Comparison of ENCODE assay signal across 8 cellular contexts in genomic region chr1:31931241-31932225, GRCh38. TPM values are rescaled to one million over a fixed set of nuclear protein-coding genes. Genes with fewer than 3 reads are reported as not detected.
DNase-seq lines count a peak whose midpoint lies in the region; ATAC-seq and TF ChIP-seq lines count a peak whose summit lies in the region.

No MANE protein-coding gene starts in this region.

- 52 to 60% methylated on average over 4 of the region's 4 CpGs for WGBS in testis, 2 donors

- H3K36me3 ChIP-seq in testis (ENCODE audit: low read depth, missing control alignments), result no peaks in the 10 kb centered on the region

- peak overlapping the region; percentile 95 for H3K27ac Mint-ChIP-seq in stimulated activated naive CD8-positive, alpha-beta T cell treated with anti-CD3 and anti-CD28 coated beads, Interleukin-15, Interleukin-2, amounts not matched to agents 100 ng/mL and 50 ng/mL, for 24 hours
- H3K27ac Mint-ChIP-seq in WTC11, result peak overlapping the region; percentile 77

- TF ChIP-seq POLR2A in testis (IDR thresholded peaks at IDR 0.05), result no peak

- no peak for DNase-seq in stimulated activated naive CD8-positive, alpha-beta T cell treated with anti-CD3 and anti-CD28 coated beads, Interleukin-15, Interleukin-2, amounts not matched to agents 100 U/mL and 50 U/mL, for 24 hours
- DNase-seq in WTC11 (ENCODE audit: low spot score) (no peak), globus pallidus (ENCODE audit: low spot score) (peak; percentile 69), testis (no peak), NCI-H446 (lab: John Stamatoyannopoulos, UW) (no peak), posterior cingulate gyrus (no peak)

- H3K36me3 Mint-ChIP-seq in stimulated activated naive CD8-positive, alpha-beta T cell treated with anti-CD3 and anti-CD28 coated beads, Interleukin-15, Interleukin-2, amounts not matched to agents 100 ng/mL and 50 ng/mL, for 24 hours (ENCODE audit: low read depth), result peaks cover 56% of the 10 kb centered on the region
- peaks cover 4% of the 10 kb centered on the region; the same call in 1 of the 2 replicates for H3K36me3 Mint-ChIP-seq in WTC11

- no peak for ATAC-seq in stimulated activated naive CD8-positive, alpha-beta T cell treated with anti-CD3 and anti-CD28 coated beads, Interleukin-15, Interleukin-2, amounts not matched to agents 100 U/mL and 50 U/mL, for 24 hours
- ATAC-seq in WTC11, result no peak

- POLR2A ChIA-PET in WTC11 (lab: Charles Lee), result no interaction called here

- H3K27ac ChIP-seq in temporal lobe (ENCODE audit: low read depth, low read length) (peak overlapping the region; percentile 39), testis (no peak overlapping the region)

- intact Hi-C loops in testis (cut with DNase I; ENCODE audit: low total_unique reads) (no loop called here), posterior cingulate gyrus (cut with DNase I) (loop anchor here (10.0 kb wide), 2 partner anchors 87 to 137 kb away; no protein-coding TSS in a partner anchor)

- H3K4me1 Mint-ChIP-seq in stimulated activated naive CD8-positive, alpha-beta T cell treated with anti-CD3 and anti-CD28 coated beads, Interleukin-15, Interleukin-2, amounts not matched to agents 100 ng/mL and 50 ng/mL, for 24 hours (ENCODE audit: low read depth), result peaks cover 99% of the 10 kb centered on the region
- H3K4me1 Mint-ChIP-seq in WTC11, result peaks cover 76% of the 10 kb centered on the region

- CTCF ChIA-PET in WTC11 (lab: Charles Lee), result interaction anchor here (0.8 to 1.5 kb wide), 4 partner anchors 24 to 116 kb away, joined by 3 to 9 read pairs (median 4); partner anchors contain the start of gene SPOCD1

- H3K9me3 ChIP-seq in testis, result no peaks in the 10 kb centered on the region

- no peak overlapping the region for H3K4me3 ChIP-seq in testis

- H3K4me3 Mint-ChIP-seq in stimulated activated naive CD8-positive, alpha-beta T cell treated with anti-CD3 and anti-CD28 coated beads, Interleukin-15, Interleukin-2, amounts not matched to agents 100 ng/mL and 50 ng/mL, for 24 hours, result peak overlapping the region; percentile 95
- H3K4me3 Mint-ChIP-seq in WTC11, result peak overlapping the region; percentile 33

- no peaks in the 10 kb centered on the region for H3K27me3 ChIP-seq in testis

- no peaks in the 10 kb centered on the region for H3K27me3 Mint-ChIP-seq in stimulated activated naive CD8-positive, alpha-beta T cell treated with anti-CD3 and anti-CD28 coated beads, Interleukin-15, Interleukin-2, amounts not matched to agents 100 ng/mL and 50 ng/mL, for 24 hours
- no peaks in the 10 kb centered on the region for H3K27me3 Mint-ChIP-seq in WTC11 (ENCODE audit: low read depth)

- no peaks in the 10 kb centered on the region for H3K9me3 Mint-ChIP-seq in stimulated activated naive CD8-positive, alpha-beta T cell treated with anti-CD3 and anti-CD28 coated beads, Interleukin-15, Interleukin-2, amounts not matched to agents 100 ng/mL and 50 ng/mL, for 24 hours
- H3K9me3 Mint-ChIP-seq in WTC11, result no peaks in the 10 kb centered on the region

- H3K4me1 ChIP-seq in testis, result peaks cover 55% of the 10 kb centered on the region

- TF ChIP-seq CTCF in WTC11 (IDR thresholded peaks at IDR 0.05) (no peak), testis (IDR thresholded peaks at IDR 0.05) (no peak)

TF ChIP-seq in WTC11, 78 proteins besides CTCF, POLR2A, EP300 and RAD21 (continues in another document):
- TF ChIP-seq ZNF263 (CRISPR knock-in tag; IDR thresholded peaks at IDR 0.05; ENCODE audit: low read depth), result no peak
- TF ChIP-seq, protein P1, sequence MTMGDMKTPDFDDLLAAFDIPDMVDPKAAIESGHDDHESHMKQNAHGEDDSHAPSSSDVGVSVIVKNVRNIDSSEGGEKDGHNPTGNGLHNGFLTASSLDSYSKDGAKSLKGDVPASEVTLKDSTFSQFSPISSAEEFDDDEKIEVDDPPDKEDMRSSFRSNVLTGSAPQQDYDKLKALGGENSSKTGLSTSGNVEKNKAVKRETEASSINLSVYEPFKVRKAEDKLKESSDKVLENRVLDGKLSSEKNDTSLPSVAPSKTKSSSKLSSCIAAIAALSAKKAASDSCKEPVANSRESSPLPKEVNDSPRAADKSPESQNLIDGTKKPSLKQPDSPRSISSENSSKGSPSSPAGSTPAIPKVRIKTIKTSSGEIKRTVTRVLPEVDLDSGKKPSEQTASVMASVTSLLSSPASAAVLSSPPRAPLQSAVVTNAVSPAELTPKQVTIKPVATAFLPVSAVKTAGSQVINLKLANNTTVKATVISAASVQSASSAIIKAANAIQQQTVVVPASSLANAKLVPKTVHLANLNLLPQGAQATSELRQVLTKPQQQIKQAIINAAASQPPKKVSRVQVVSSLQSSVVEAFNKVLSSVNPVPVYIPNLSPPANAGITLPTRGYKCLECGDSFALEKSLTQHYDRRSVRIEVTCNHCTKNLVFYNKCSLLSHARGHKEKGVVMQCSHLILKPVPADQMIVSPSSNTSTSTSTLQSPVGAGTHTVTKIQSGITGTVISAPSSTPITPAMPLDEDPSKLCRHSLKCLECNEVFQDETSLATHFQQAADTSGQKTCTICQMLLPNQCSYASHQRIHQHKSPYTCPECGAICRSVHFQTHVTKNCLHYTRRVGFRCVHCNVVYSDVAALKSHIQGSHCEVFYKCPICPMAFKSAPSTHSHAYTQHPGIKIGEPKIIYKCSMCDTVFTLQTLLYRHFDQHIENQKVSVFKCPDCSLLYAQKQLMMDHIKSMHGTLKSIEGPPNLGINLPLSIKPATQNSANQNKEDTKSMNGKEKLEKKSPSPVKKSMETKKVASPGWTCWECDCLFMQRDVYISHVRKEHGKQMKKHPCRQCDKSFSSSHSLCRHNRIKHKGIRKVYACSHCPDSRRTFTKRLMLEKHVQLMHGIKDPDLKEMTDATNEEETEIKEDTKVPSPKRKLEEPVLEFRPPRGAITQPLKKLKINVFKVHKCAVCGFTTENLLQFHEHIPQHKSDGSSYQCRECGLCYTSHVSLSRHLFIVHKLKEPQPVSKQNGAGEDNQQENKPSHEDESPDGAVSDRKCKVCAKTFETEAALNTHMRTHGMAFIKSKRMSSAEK (CRISPR knock-in tag; IDR thresholded peaks at IDR 0.05; ENCODE audit: borderline replicate concordance), result no peak
- TF ChIP-seq E2F5 (CRISPR knock-in tag; IDR thresholded peaks at IDR 0.05), result no peak
- TF ChIP-seq ZNF232 (CRISPR knock-in tag; IDR thresholded peaks at IDR 0.05), result no peak
- no peak for TF ChIP-seq STAT6 (CRISPR knock-in tag; conservative IDR thresholded peaks at IDR 0.05; ENCODE audit: low read depth)
- TF ChIP-seq, protein P2, sequence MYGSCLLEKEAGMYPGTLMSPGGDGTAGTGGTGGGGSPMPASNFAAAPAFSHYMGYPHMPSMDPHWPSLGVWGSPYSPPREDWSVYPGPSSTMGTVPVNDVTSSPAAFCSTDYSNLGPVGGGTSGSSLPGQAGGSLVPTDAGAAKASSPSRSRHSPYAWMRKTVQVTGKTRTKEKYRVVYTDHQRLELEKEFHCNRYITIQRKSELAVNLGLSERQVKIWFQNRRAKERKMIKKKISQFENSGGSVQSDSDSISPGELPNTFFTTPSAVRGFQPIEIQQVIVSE (CRISPR knock-in tag; IDR thresholded peaks at IDR 0.05; ENCODE audit: borderline replicate concordance), result no peak
- no peak for TF ChIP-seq MYBL2 (CRISPR knock-in tag; IDR thresholded peaks at IDR 0.05)
- no peak for TF ChIP-seq ZBTB21 (CRISPR knock-in tag; IDR thresholded peaks at IDR 0.05; ENCODE audit: borderline replicate concordance)
- TF ChIP-seq CREB1 (CRISPR knock-in tag; IDR thresholded peaks at IDR 0.05), result no peak
- TF ChIP-seq MXD4 (CRISPR knock-in tag; IDR thresholded peaks at IDR 0.05; ENCODE audit: borderline replicate concordance), result no peak
- TF ChIP-seq, protein P3, sequence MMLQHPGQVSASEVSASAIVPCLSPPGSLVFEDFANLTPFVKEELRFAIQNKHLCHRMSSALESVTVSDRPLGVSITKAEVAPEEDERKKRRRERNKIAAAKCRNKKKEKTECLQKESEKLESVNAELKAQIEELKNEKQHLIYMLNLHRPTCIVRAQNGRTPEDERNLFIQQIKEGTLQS (CRISPR knock-in tag; conservative IDR thresholded peaks at IDR 0.05), result no peak

RNA-seq across cellular contexts. Expression of gene PTP4A2, which starts 6.6 kb away (rescaled TPM):
- total RNA-seq in WTC11 (2021) (147 to 172 TPM (median 150 TPM) in 3 replicates), temporal lobe (233 TPM), testis (100 to 1,000 TPM; 137 to 189 TPM)
- polyA plus RNA-seq in testis (ENCODE audit: insufficient read depth, low read depth, low replicate concordance), result 305 TPM
